3 cellular contexts compared by ENCODE assay signal in genomic region chr7:130363156-130363847, GRCh38.
TF ChIP-seq lines count a peak whose summit lies in the region.

No MANE protein-coding gene starts in this region.

TF ChIP-seq in IMR-90, 13 proteins besides CTCF, POLR2A, EP300 and RAD21:
- no peak for TF ChIP-seq NFE2L2 (IDR thresholded peaks at IDR 0.05; ENCODE audit: low read depth, low read length)
- TF ChIP-seq SMC3 (IDR thresholded peaks at IDR 0.05; ENCODE audit: low read depth, low read length) = peak; percentile 23; the same call in 1 of the 2 replicates
- TF ChIP-seq CEBPB (IDR thresholded peaks at IDR 0.05; ENCODE audit: low read depth, low read length) = peak; percentile 52; the same call in 1 of the 2 replicates
- peak; percentile 82 for TF ChIP-seq MXI1 (IDR thresholded peaks at IDR 0.05; ENCODE audit: borderline replicate concordance, low read depth, low read length)
- peak; percentile 97 for TF ChIP-seq RCOR1 (IDR thresholded peaks at IDR 0.05; ENCODE audit: insufficient replicate concordance, low read length)
- TF ChIP-seq MAZ (IDR thresholded peaks at IDR 0.05; ENCODE audit: borderline replicate concordance, low read depth, low read length) = peak; percentile 70; the same call in 1 of the 2 replicates
- TF ChIP-seq, protein P1, sequence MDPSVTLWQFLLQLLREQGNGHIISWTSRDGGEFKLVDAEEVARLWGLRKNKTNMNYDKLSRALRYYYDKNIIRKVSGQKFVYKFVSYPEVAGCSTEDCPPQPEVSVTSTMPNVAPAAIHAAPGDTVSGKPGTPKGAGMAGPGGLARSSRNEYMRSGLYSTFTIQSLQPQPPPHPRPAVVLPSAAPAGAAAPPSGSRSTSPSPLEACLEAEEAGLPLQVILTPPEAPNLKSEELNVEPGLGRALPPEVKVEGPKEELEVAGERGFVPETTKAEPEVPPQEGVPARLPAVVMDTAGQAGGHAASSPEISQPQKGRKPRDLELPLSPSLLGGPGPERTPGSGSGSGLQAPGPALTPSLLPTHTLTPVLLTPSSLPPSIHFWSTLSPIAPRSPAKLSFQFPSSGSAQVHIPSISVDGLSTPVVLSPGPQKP (IDR thresholded peaks at IDR 0.05; ENCODE audit: borderline replicate concordance, low read depth, low read length) = no peak
- TF ChIP-seq FOS (IDR thresholded peaks at IDR 0.05; ENCODE audit: low read depth, low read length) = peak; percentile 96
- peak; percentile 91 for TF ChIP-seq BHLHE40 (IDR thresholded peaks at IDR 0.05; ENCODE audit: low read depth, low read length)
- peak; percentile 62 for TF ChIP-seq MAFK (IDR thresholded peaks at IDR 0.05; ENCODE audit: low read depth, low read length)

TF ChIP-seq in endothelial cell of umbilical vein, 7 proteins besides CTCF, POLR2A, EP300 and RAD21:
- TF ChIP-seq MYC (IDR thresholded peaks at IDR 0.05; ENCODE audit: low read depth, low read length) (no peak), POLR2AphosphoS5 (IDR thresholded peaks at IDR 0.05; ENCODE audit: insufficient read depth, low read depth, low read length) (no peak), JUN (IDR thresholded peaks at IDR 0.05; ENCODE audit: borderline replicate concordance, insufficient read depth, insufficient read length, low read depth) (peak; percentile 7), FOS (IDR thresholded peaks at IDR 0.05; ENCODE audit: borderline replicate concordance, insufficient read depth, low read length) (peak; percentile 45), GATA2 (IDR thresholded peaks at IDR 0.05; ENCODE audit: insufficient read depth, insufficient read length, low read depth, low read length) (no peak)
- TF ChIP-seq, protein P2, sequence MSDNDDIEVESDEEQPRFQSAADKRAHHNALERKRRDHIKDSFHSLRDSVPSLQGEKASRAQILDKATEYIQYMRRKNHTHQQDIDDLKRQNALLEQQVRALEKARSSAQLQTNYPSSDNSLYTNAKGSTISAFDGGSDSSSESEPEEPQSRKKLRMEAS (IDR thresholded peaks at IDR 0.05; ENCODE audit: insufficient read depth, insufficient read length) = no peak

TF ChIP-seq in GM23338, 12 proteins besides CTCF, POLR2A, EP300 and RAD21:
- TF ChIP-seq REST (IDR thresholded peaks at IDR 0.05; ENCODE audit: unreplicated experiment) (no peak), EZH2 (IDR thresholded peaks at IDR 0.05; ENCODE audit: low read depth, unreplicated experiment) (no peak), JUNB (IDR thresholded peaks at IDR 0.05; ENCODE audit: unreplicated experiment) (no peak), POLR2AphosphoS5 (IDR thresholded peaks at IDR 0.05; ENCODE audit: low read depth) (no peak), NANOG (IDR thresholded peaks at IDR 0.05; ENCODE audit: borderline replicate concordance) (no peak), STAT1 (IDR thresholded peaks at IDR 0.05; ENCODE audit: unreplicated experiment) (no peak), CREB1 (CRISPR knock-in tag; IDR thresholded peaks at IDR 0.05; ENCODE audit: low read depth) (no peak), ZNF462 (CRISPR knock-in tag; IDR thresholded peaks at IDR 0.05) (no peak), ZNF331 (CRISPR knock-in tag; IDR thresholded peaks at IDR 0.05; ENCODE audit: low read depth) (no peak), ZNF114 (CRISPR knock-in tag; IDR thresholded peaks at IDR 0.05) (no peak), EZH2phosphoT487 (IDR thresholded peaks at IDR 0.05; ENCODE audit: unreplicated experiment) (no peak)
- TF ChIP-seq, protein P3, sequence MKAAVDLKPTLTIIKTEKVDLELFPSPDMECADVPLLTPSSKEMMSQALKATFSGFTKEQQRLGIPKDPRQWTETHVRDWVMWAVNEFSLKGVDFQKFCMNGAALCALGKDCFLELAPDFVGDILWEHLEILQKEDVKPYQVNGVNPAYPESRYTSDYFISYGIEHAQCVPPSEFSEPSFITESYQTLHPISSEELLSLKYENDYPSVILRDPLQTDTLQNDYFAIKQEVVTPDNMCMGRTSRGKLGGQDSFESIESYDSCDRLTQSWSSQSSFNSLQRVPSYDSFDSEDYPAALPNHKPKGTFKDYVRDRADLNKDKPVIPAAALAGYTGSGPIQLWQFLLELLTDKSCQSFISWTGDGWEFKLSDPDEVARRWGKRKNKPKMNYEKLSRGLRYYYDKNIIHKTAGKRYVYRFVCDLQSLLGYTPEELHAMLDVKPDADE (IDR thresholded peaks at IDR 0.05) = no peak
